ENCODE assay signal across 8 cellular contexts in genomic region chr1:217747156-217747769, GRCh38.
A peak's percentile ranks its signal among the peaks of the same experiment; 100 is the strongest.
DNase-seq lines count a peak whose midpoint lies in the region; ATAC-seq, FAIRE-seq and TF ChIP-seq lines count a peak whose summit lies in the region.

No MANE protein-coding gene starts in this region.

- H4K8ac ChIP-seq in neuronal stem cell (ENCODE audit: low read depth, low read length) = no peak overlapping the region

- DNase-seq in A549 (ENCODE audit: low read depth in 1 of 2, low spot score in 1 of 2) (peak; percentile 7 to 46), GM13977 (ENCODE audit: low spot score) (peak; percentile 13), NCI-H1105 (lab: John Stamatoyannopoulos, UW) (peak; percentile 42), neuronal stem cell (ENCODE audit: low spot score) (no peak), islet precursor cell (no peak)
- no peak for DNase-seq in natural killer cell treated with Interleukin-12 subunit alpha and Interleukin-12 subunit beta and Interleukin-15 and Interleukin-18, amount 100 ng/mL, for 72 hours (ENCODE audit: low spot score)

- H3K4me2 ChIP-seq in A549 (no peak overlapping the region), neuronal stem cell (ENCODE audit: insufficient read depth, low read length, poor library complexity, severe bottlenecking) (no peak overlapping the region)

- no peaks in the 10 kb centered on the region for H3K27me3 Mint-ChIP-seq in natural killer cell treated with Interleukin-12 subunit alpha and Interleukin-12 subunit beta and Interleukin-15 and Interleukin-18, amount 100 ng/mL, for 72 hours

- in situ Hi-C loops in GM13977 (cut with MboI; ENCODE audit: low pct_unique_long_range_greater_than_20kb, low sequenced_read_pairs, unreplicated experiment) = no loop called here

- no peaks in the 10 kb centered on the region for H3K4me1 Mint-ChIP-seq in natural killer cell treated with Interleukin-12 subunit alpha and Interleukin-12 subunit beta and Interleukin-15 and Interleukin-18, amount 100 ng/mL, for 72 hours (ENCODE audit: low read depth in 2 of 2)

- no peaks in the 10 kb centered on the region for H3K9me3 ChIP-seq in A549
- no peaks in the 10 kb centered on the region for H3K9me3 ChIP-seq in neuronal stem cell (replicated peaks in 1 of 2; ENCODE audit: control insufficient read depth in 2 of 2, insufficient read depth in 1 of 2, low read depth in 1 of 2, low read length in 2 of 2)

- peak; percentile 82 for TF ChIP-seq CTCF in A549 (IDR thresholded peaks at IDR 0.05)
- peak; percentile 66 for TF ChIP-seq CTCF in GM13977 (IDR thresholded peaks at IDR 0.05; ENCODE audit: extremely low read depth, insufficient read depth, missing control alignments)
- peak; percentile 84 for TF ChIP-seq CTCF in VCaP (conservative IDR thresholded peaks at IDR 0.05)

- no peak for TF ChIP-seq EP300 in A549 (IDR thresholded peaks at IDR 0.05)

- H3K4ac ChIP-seq in neuronal stem cell (ENCODE audit: low read length) = no peak overlapping the region

- peak; percentile 75 to 84 for TF ChIP-seq RAD21 in A549 (conservative IDR thresholded peaks at IDR 0.05 in 1 of 2, IDR thresholded peaks at IDR 0.05 in 1 of 2)

- no peaks in the 10 kb centered on the region for H3K9me3 Mint-ChIP-seq in natural killer cell treated with Interleukin-12 subunit alpha and Interleukin-12 subunit beta and Interleukin-15 and Interleukin-18, amount 100 ng/mL, for 72 hours

- no peak overlapping the region for H2BK12ac ChIP-seq in neuronal stem cell (ENCODE audit: low read length)

- H3K4me3 ChIP-seq in A549 = no peak overlapping the region
- H3K4me3 ChIP-seq in neuronal stem cell (ENCODE audit: low read length in 2 of 2) = no peak overlapping the region

- no peak overlapping the region for H3K4me3 Mint-ChIP-seq in natural killer cell treated with Interleukin-12 subunit alpha and Interleukin-12 subunit beta and Interleukin-15 and Interleukin-18, amount 100 ng/mL, for 72 hours

- no peak overlapping the region for H2BK120ac ChIP-seq in neuronal stem cell (ENCODE audit: low read depth, low read length)

- FAIRE-seq in A549 (lab: Jason Lieb, UNC) = peak; percentile 86
- peak; percentile 99 for FAIRE-seq in islet of Langerhans (lab: Jason Lieb, UNC)

- H3K27ac ChIP-seq in A549 (no peak overlapping the region), VCaP (no peak overlapping the region), neuronal stem cell (replicated peaks; ENCODE audit: low read length) (no peak overlapping the region)

- H2BK5ac ChIP-seq in neuronal stem cell (ENCODE audit: low read length) = no peak overlapping the region

- no peaks in the 10 kb centered on the region for H3K79me1 ChIP-seq in neuronal stem cell (ENCODE audit: low read depth, low read length)

- no peak overlapping the region for H3K14ac ChIP-seq in neuronal stem cell (ENCODE audit: low read length)

- no peaks in the 10 kb centered on the region for H3K36me3 Mint-ChIP-seq in natural killer cell treated with Interleukin-12 subunit alpha and Interleukin-12 subunit beta and Interleukin-15 and Interleukin-18, amount 100 ng/mL, for 72 hours

- H3K23ac ChIP-seq in neuronal stem cell (ENCODE audit: low read depth, low read length, poor library complexity) = no peak overlapping the region

- H3K27me3 ChIP-seq in neuronal stem cell (ENCODE audit: control insufficient read depth in 3 of 3, insufficient read depth in 3 of 3, low read depth in 1 of 3, low read length in 3 of 3) = no peaks in the 10 kb centered on the region

- no peak overlapping the region for H3K27ac Mint-ChIP-seq in natural killer cell treated with Interleukin-12 subunit alpha and Interleukin-12 subunit beta and Interleukin-15 and Interleukin-18, amount 100 ng/mL, for 72 hours

- no peaks in the 10 kb centered on the region for H3K4me1 ChIP-seq in A549
- H3K4me1 ChIP-seq in neuronal stem cell (ENCODE audit: control insufficient read depth in 2 of 2, insufficient read depth in 1 of 2, low read depth in 1 of 2, low read length in 2 of 2) = no peaks in the 10 kb centered on the region

- CTCF ChIA-PET in A549 (lab: Yijun Ruan, JAX) = interaction anchor here (0.6 to 1.2 kb wide), 3 partner anchors 8 to 315 kb away, joined by 3 to 4 read pairs (median 3); partner anchors contain the start of genes GPATCH2 and SPATA17

- no peaks in the 10 kb centered on the region for H3K36me3 ChIP-seq in neuronal stem cell (replicated peaks in 1 of 2; ENCODE audit: control insufficient read depth in 2 of 2, insufficient read depth in 2 of 2, low read length in 2 of 2)

- H3K18ac ChIP-seq in neuronal stem cell (ENCODE audit: low read length) = no peak overlapping the region

- no peak overlapping the region for H2BK15ac ChIP-seq in neuronal stem cell (ENCODE audit: low read length)

- TF ChIP-seq POLR2A in A549 (IDR thresholded peaks at IDR 0.05; ENCODE audit: low read length) = no peak

- no peak overlapping the region for H4K91ac ChIP-seq in neuronal stem cell (ENCODE audit: low read depth, low read length, poor library complexity)

- 37% methylated on average over 2 of the region's 2 CpGs for whole genome bisulfite sequencing in A549 (ENCODE audit: missing lambda C conversion rate)
- no CpG with 5 or more reads among the region's 2 CpGs for WGBS in neuronal stem cell (ENCODE audit: extremely low coverage in 2 of 2, insufficient read length in 2 of 2, insufficient replicate concordance in 1 of 2), 2 donors

- no peak overlapping the region for H3K9ac ChIP-seq in neuronal stem cell (ENCODE audit: low read depth, low read length, poor library complexity)

- 0 out of 6 replicates have a peak, but pooled peaks of 1 of the 2 experiments have one; percentile 40 for ATAC-seq in A549
- ATAC-seq in natural killer cell treated with Interleukin-12 subunit alpha and Interleukin-12 subunit beta and Interleukin-15 and Interleukin-18, amount 100 ng/mL, for 72 hours = no peak

- no peak overlapping the region for H2AK5ac ChIP-seq in neuronal stem cell (ENCODE audit: low read depth, low read length)

- POLR2A ChIA-PET in A549 (lab: Yijun Ruan, JAX) = no interaction called here

- H2AFZ ChIP-seq in neuronal stem cell (ENCODE audit: low read length) = no peak overlapping the region

TF ChIP-seq in A549, 52 proteins besides CTCF, POLR2A, EP300 and RAD21:
- no peak for TF ChIP-seq E2F6 (IDR thresholded peaks at IDR 0.05; ENCODE audit: borderline replicate concordance, low read depth)
- peak; percentile 81 for TF ChIP-seq SMC3 (IDR thresholded peaks at IDR 0.05)
TF ChIP-seq in A549: peak in this region for 1.

Comparison
In these comparisons a context has a peak if more than half of its experiments do, and no peak if none do; other contexts are left out.
1. DNase-seq: peak in A549 (2 of 2), GM13977 (single experiment) and NCI-H1105 (single experiment); none in neuronal stem cell (single experiment), islet precursor cell (single experiment) and natural killer cell treated with Interleukin-12 subunit alpha and Interleukin-12 subunit beta and Interleukin-15 and Interleukin-18, amount 100 ng/mL, for 72 hours (single experiment).
2. Peak in every context shown above with its lines, with median percentiles within 50 percentile points of each other: CTCF ChIP-seq.